1 cellular context compared by ENCODE assay signal in the genomic region with DNA sequence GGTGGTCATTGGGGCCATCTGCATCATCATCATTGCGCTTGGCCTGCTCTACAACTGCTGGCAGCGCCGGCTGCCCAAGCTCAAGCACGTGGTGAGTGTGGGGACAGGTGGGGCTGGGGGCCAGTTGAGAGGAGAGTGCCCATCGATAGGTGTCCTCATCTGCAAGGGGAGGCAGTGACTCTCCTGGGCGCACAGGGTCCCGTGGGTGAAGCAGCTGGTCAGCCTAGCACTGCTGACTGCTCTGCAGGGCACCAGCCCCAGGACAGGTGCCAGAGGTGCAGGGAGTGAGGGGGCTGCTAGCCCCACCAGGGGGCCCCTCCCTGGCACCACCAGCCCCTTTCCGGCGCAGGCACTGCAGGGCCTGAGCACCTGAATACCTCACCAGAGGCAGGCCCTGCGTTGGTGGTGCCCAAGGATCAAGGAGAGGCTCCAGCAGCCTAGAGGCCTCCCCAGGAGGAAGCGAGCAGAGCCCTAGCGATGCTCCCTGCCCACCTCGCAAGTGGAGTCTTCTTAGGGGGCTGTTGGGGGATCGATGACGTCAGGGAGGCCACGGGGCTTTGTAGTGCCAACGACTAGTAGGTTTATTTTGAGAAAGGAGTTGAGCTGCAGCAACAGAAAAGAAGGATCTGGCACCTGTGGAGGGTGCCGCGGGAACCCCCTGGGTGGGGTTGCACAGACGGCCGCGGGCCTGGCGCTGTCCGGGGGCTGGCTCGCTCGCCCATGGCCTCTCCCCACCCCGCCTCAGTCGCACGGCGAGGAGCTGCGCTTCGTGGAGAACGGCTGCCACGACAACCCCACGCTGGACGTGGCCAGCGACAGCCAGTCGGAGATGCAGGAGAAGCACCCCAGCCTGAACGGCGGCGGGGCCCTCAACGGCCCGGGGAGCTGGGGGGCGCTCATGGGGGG.
TF ChIP-seq lines count a peak whose summit lies in the region.

No MANE protein-coding gene starts in this region.

TF ChIP-seq in A549, 52 proteins besides CTCF, POLR2A, EP300 and RAD21 (continued from another document):
- TF ChIP-seq, protein P1, sequence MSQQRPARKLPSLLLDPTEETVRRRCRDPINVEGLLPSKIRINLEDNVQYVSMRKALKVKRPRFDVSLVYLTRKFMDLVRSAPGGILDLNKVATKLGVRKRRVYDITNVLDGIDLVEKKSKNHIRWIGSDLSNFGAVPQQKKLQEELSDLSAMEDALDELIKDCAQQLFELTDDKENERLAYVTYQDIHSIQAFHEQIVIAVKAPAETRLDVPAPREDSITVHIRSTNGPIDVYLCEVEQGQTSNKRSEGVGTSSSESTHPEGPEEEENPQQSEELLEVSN (IDR thresholded peaks at IDR 0.05; ENCODE audit: borderline replicate concordance, low read depth), result peak; percentile 14; the same call in 1 of the 2 replicates
- TF ChIP-seq SMC3 (IDR thresholded peaks at IDR 0.05), result no peak
- TF ChIP-seq PHF8 (IDR thresholded peaks at IDR 0.05; ENCODE audit: borderline replicate concordance, low read depth), result no peak
- TF ChIP-seq HES2 (IDR thresholded peaks at IDR 0.05), result no peak
- no peak for TF ChIP-seq HOXA7 (CRISPR knock-in tag; IDR thresholded peaks at IDR 0.05)
- TF ChIP-seq JUNB (IDR thresholded peaks at IDR 0.05), result no peak
- TF ChIP-seq, protein P2, sequence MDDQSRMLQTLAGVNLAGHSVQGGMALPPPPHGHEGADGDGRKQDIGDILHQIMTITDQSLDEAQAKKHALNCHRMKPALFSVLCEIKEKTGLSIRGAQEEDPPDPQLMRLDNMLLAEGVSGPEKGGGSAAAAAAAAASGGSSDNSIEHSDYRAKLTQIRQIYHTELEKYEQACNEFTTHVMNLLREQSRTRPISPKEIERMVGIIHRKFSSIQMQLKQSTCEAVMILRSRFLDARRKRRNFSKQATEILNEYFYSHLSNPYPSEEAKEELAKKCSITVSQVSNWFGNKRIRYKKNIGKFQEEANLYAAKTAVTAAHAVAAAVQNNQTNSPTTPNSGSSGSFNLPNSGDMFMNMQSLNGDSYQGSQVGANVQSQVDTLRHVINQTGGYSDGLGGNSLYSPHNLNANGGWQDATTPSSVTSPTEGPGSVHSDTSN (IDR thresholded peaks at IDR 0.05), result no peak; the same call in 1 of the 2 replicates
